ENCODE assay signal across 8 cellular contexts in genomic region chr5:85621668-85622067, GRCh38.
"Had no signal": no experiment of that assay in that cellular context is flagged by ENCODE, and none has a peak within 500 bp of the region (broad histone marks: within the 10 kb centered on the region; RNA-seq: fewer than 3 reads in every experiment).

No MANE protein-coding gene starts in this region.

- DNase-seq: IMR-90, KBM-7, KG1 had no signal

- H3K9ac ChIP-seq: KMS-11 had no signal

- H3K27me3 Mint-ChIP-seq: IgD-negative memory B cell had no signal

- H3K4me2 ChIP-seq: KMS-11 had no signal

- FAIRE-seq: HepG2, HTR-8/SVneo had no signal

- H3K36me3 Mint-ChIP-seq: IgD-negative memory B cell had no signal

- H3K4me1 Mint-ChIP-seq: IgD-negative memory B cell had no signal

- H3K27ac Mint-ChIP-seq: IgD-negative memory B cell had no signal

- H3K4me3 Mint-ChIP-seq: IgD-negative memory B cell had no signal

- ATAC-seq: HepG2 had no signal

- H3K27ac ChIP-seq: HL-60, KMS-11 had no signal
